Comparison of ENCODE assay signal across 14 cellular contexts in genomic region chr14:38089123-38089522, GRCh38.
DNase-seq lines count a peak whose midpoint lies in the region; ATAC-seq, FAIRE-seq and TF ChIP-seq lines count a peak whose summit lies in the region.
"Had no signal": no experiment of that assay in that cellular context is flagged by ENCODE, and none has a peak within 500 bp of the region (broad histone marks: within the 10 kb centered on the region; RNA-seq: fewer than 3 reads in every experiment).

No MANE protein-coding gene starts in this region.

- peak overlapping the region; percentile 45 for H3K4me3 ChIP-seq in right cardiac atrium (ENCODE audit: low read length)
- H3K4me3 ChIP-seq in kidney (ENCODE audit: low read length in 2 of 2), result peak overlapping the region; percentile 25 to 54
- peak overlapping the region; percentile 25 for H3K4me3 ChIP-seq in thoracic aorta

- H3K9ac ChIP-seq in kidney (ENCODE audit: low read length in 2 of 2), result no peak overlapping the region

- WGBS in right cardiac atrium, result 52% methylated on average over 3 of the region's 3 CpGs

- intact Hi-C loops in right cardiac atrium (cut with DNase I), result no loop called here
- intact Hi-C loops in left ventricle myocardium superior (cut with micrococcal nuclease), result no loop called here
- intact Hi-C loops in activated CD4-positive, alpha-beta memory T cell treated with anti-CD3 and anti-CD28 coated beads for 36 hours (cut with micrococcal nuclease), result no loop called here
- intact Hi-C loops in kidney (cut with DNase I), result no loop called here

- H3K4me3 Mint-ChIP-seq in activated CD4-positive, alpha-beta memory T cell treated with anti-CD3 and anti-CD28 coated beads for 36 hours, result peak overlapping the region; percentile 59

- H3K4me1 Mint-ChIP-seq in activated CD4-positive, alpha-beta memory T cell treated with anti-CD3 and anti-CD28 coated beads for 36 hours (ENCODE audit: low read depth), result peaks cover 23% of the 10 kb centered on the region

- H3K36me3 Mint-ChIP-seq in activated CD4-positive, alpha-beta memory T cell treated with anti-CD3 and anti-CD28 coated beads for 36 hours, result peaks cover 11% of the 10 kb centered on the region

- ATAC-seq in right cardiac atrium, result no peak
- no peak for ATAC-seq in left ventricle myocardium superior
- no peak for ATAC-seq in thoracic aorta (ENCODE audit: insufficient number of reproducible peaks, low FRiP score, low read depth)
- ATAC-seq: Panc1 had no signal

- no peak overlapping the region for H3K27ac Mint-ChIP-seq in activated CD4-positive, alpha-beta memory T cell treated with anti-CD3 and anti-CD28 coated beads for 36 hours

- TF ChIP-seq CTCF in kidney (IDR thresholded peaks at IDR 0.05; ENCODE audit: borderline replicate concordance, extremely low read depth, insufficient read depth) (no peak), thoracic aorta (IDR thresholded peaks at IDR 0.05) (no peak)

- H3K27me3 ChIP-seq in right cardiac atrium (ENCODE audit: control insufficient read depth, insufficient read depth), result no peaks in the 10 kb centered on the region
- H3K27me3 ChIP-seq in thoracic aorta (replicated peaks; ENCODE audit: insufficient read depth), result no peaks in the 10 kb centered on the region
- H3K27me3 ChIP-seq: BE2C had no signal

- H3K4me1 ChIP-seq in right cardiac atrium (ENCODE audit: control insufficient read depth, insufficient read depth, low read length) (no peaks in the 10 kb centered on the region), kidney (ENCODE audit: control insufficient read depth in 1 of 2, insufficient read depth in 1 of 2, low read depth in 1 of 2, low read length in 2 of 2) (no peaks in the 10 kb centered on the region), thoracic aorta (ENCODE audit: control insufficient read depth in 1 of 2, low read depth in 2 of 2) (no peaks in the 10 kb centered on the region)
- H3K4me1 ChIP-seq: BE2C had no signal

- no peaks in the 10 kb centered on the region for H3K27me3 Mint-ChIP-seq in activated CD4-positive, alpha-beta memory T cell treated with anti-CD3 and anti-CD28 coated beads for 36 hours

- H3K36me3 ChIP-seq in kidney (ENCODE audit: control insufficient read depth in 1 of 2, insufficient read depth in 2 of 2, low read length in 2 of 2) (no peaks in the 10 kb centered on the region), thoracic aorta (no peaks in the 10 kb centered on the region)
- H3K36me3 ChIP-seq: BE2C had no signal

- H3K27ac ChIP-seq in right cardiac atrium (ENCODE audit: low read length), result no peak overlapping the region
- H3K27ac ChIP-seq in kidney (ENCODE audit: low read depth in 2 of 2, low read length in 2 of 2), result no peak overlapping the region
- no peak overlapping the region for H3K27ac ChIP-seq in thoracic aorta

- DNase-seq in right cardiac atrium (no peak), left ventricle myocardium superior (no peak), kidney (no peak), thoracic aorta (ENCODE audit: low spot score) (no peak), CD1c-positive myeloid dendritic cell (ENCODE audit: extremely low spot score) (no peak), H4 (ENCODE audit: low spot score) (no peak), NCI-H2196 treated with DMSO at 0.1 percent for 48 hours (lab: John Stamatoyannopoulos, UW; ENCODE audit: unreplicated experiment) (no peak)
- DNase-seq in activated CD4-positive, alpha-beta memory T cell treated with anti-CD3 and anti-CD28 coated beads for 36 hours, result no peak
- DNase-seq: activated CD4-positive, alpha-beta T cell treated with anti-CD3 and anti-CD28 coated beads, Interleukin-2, amount 50 U/mL, for 48 hours; amygdala; BE2C; dermis blood vessel endothelial cell; NCI-H226 had no signal

- CTCF ChIA-PET in activated CD4-positive, alpha-beta memory T cell treated with anti-CD3 and anti-CD28 coated beads for 36 hours (lab: Charles Lee), result no interaction called here

- peaks cover 20% of the 10 kb centered on the region for H3K9me3 Mint-ChIP-seq in activated CD4-positive, alpha-beta memory T cell treated with anti-CD3 and anti-CD28 coated beads for 36 hours

- POLR2A ChIA-PET in activated CD4-positive, alpha-beta memory T cell treated with anti-CD3 and anti-CD28 coated beads for 36 hours (lab: Charles Lee), result no interaction called here

- no peak for FAIRE-seq in kidney (lab: Jason Lieb, UNC)

- H3K9me3 ChIP-seq in right cardiac atrium (ENCODE audit: control insufficient read depth, low read length) (no peaks in the 10 kb centered on the region), kidney (ENCODE audit: control insufficient read depth in 1 of 2, low read length in 2 of 2) (peaks cover 2 to 7% of the 10 kb centered on the region in 2 donors), thoracic aorta (peaks cover 4% of the 10 kb centered on the region)
- H3K9me3 ChIP-seq: BE2C had no signal
